33 cellular contexts compared by ENCODE assay signal in genomic region chr14:100780646-100781355, GRCh38. TPM values are rescaled to one million over a fixed set of nuclear protein-coding genes. Genes with fewer than 3 reads are reported as not detected.
DNase-seq lines count a peak whose midpoint lies in the region; ATAC-seq and TF ChIP-seq lines count a peak whose summit lies in the region.
"Had no signal": no experiment of that assay in that cellular context is flagged by ENCODE, and none has a peak within 500 bp of the region (broad histone marks: within the 10 kb centered on the region; RNA-seq: fewer than 3 reads in every experiment).

No MANE protein-coding gene starts in this region.

- H3K4me3 ChIP-seq in right atrium auricular region, result no peak overlapping the region
- H3K4me3 ChIP-seq in endodermal cell (ENCODE audit: low read length), result no peak overlapping the region
- no peak overlapping the region for H3K4me3 ChIP-seq in neuronal stem cell (ENCODE audit: low read length in 2 of 2)
- H3K4me3 ChIP-seq in upper lobe of right lung, result no peak overlapping the region
- H3K4me3 ChIP-seq: breast epithelium, psoas muscle, suprapubic skin had no signal

- H4K8ac ChIP-seq in neuronal stem cell (ENCODE audit: low read depth, low read length), result no peak overlapping the region

- no peak overlapping the region for H3K27ac ChIP-seq in right atrium auricular region
- H3K27ac ChIP-seq in endodermal cell (ENCODE audit: low read depth, low read length), result no peak overlapping the region
- no peak overlapping the region for H3K27ac ChIP-seq in neuronal stem cell (replicated peaks; ENCODE audit: low read length)
- no peak overlapping the region for H3K27ac ChIP-seq in upper lobe of right lung
- H3K27ac ChIP-seq: breast epithelium, psoas muscle, suprapubic skin had no signal

- no peak overlapping the region for H3K23ac ChIP-seq in neuronal stem cell (ENCODE audit: low read depth, low read length, poor library complexity)

- H3K9ac ChIP-seq in endodermal cell (ENCODE audit: extremely low read depth, low read length, poor library complexity, severe bottlenecking) (no peak overlapping the region), neuronal stem cell (ENCODE audit: low read depth, low read length, poor library complexity) (no peak overlapping the region)

- no peak overlapping the region for H2BK12ac ChIP-seq in neuronal stem cell (ENCODE audit: low read length)

- no peaks in the 10 kb centered on the region for H3K79me1 ChIP-seq in neuronal stem cell (ENCODE audit: low read depth, low read length)

- no peak overlapping the region for H3K4me3 Mint-ChIP-seq in endodermal cell
- H3K4me3 Mint-ChIP-seq: activated B cell treated with CpG ODN at 0.5 μM for 24 hours; activated naive CD4-positive, alpha-beta T cell treated with anti-CD3 and anti-CD28 coated beads, Interleukin-2, amount 50 U/mL, for 24 hours; CD4-positive, CD25-positive, alpha-beta regulatory T cell; immature natural killer cell; T-helper 1 cell treated with Interleukin-12 subunit alpha and Interleukin-12 subunit beta and Interleukin-4 antibody, amounts not matched to agents 30 μg/mL and 1 μg/mL, for 36 hours had no signal

- H4K91ac ChIP-seq in neuronal stem cell (ENCODE audit: low read depth, low read length, poor library complexity), result no peak overlapping the region

- no peaks in the 10 kb centered on the region for H3K27me3 ChIP-seq in right atrium auricular region
- no peaks in the 10 kb centered on the region for H3K27me3 ChIP-seq in endodermal cell (ENCODE audit: control insufficient read depth, insufficient read depth, low read length, poor library complexity, severe bottlenecking)
- H3K27me3 ChIP-seq in neuronal stem cell (ENCODE audit: control insufficient read depth in 3 of 3, insufficient read depth in 3 of 3, low read depth in 1 of 3, low read length in 3 of 3), result no peaks in the 10 kb centered on the region
- H3K27me3 ChIP-seq in upper lobe of right lung, result no peaks in the 10 kb centered on the region

- peaks cover 4% of the 10 kb centered on the region for H3K27me3 Mint-ChIP-seq in endodermal cell (ENCODE audit: insufficient read depth)
- H3K27me3 Mint-ChIP-seq: activated B cell treated with CpG ODN at 0.5 μM for 24 hours; CD4-positive, CD25-positive, alpha-beta regulatory T cell had no signal

- no peaks in the 10 kb centered on the region for H3K36me3 Mint-ChIP-seq in endodermal cell (ENCODE audit: low read depth)
- H3K36me3 Mint-ChIP-seq: activated naive CD4-positive, alpha-beta T cell treated with anti-CD3 and anti-CD28 coated beads, Interleukin-2, amount 50 U/mL, for 24 hours; CD4-positive, CD25-positive, alpha-beta regulatory T cell; immature natural killer cell had no signal

- TF ChIP-seq CTCF in right atrium auricular region (IDR thresholded peaks at IDR 0.05) (no peak), endodermal cell (conservative IDR thresholded peaks at IDR 0.05) (no peak), upper lobe of right lung (IDR thresholded peaks at IDR 0.05) (no peak)

- H2AK5ac ChIP-seq in neuronal stem cell (ENCODE audit: low read depth, low read length), result peak overlapping the region; percentile 31

- H3K18ac ChIP-seq in neuronal stem cell (ENCODE audit: low read length), result peak overlapping the region; percentile 73

- H2BK15ac ChIP-seq in neuronal stem cell (ENCODE audit: low read length), result peak overlapping the region; percentile 93

- peaks cover 11% of the 10 kb centered on the region for H3K4me1 Mint-ChIP-seq in endodermal cell
- H3K4me1 Mint-ChIP-seq: activated B cell treated with CpG ODN at 0.5 μM for 24 hours; activated naive CD4-positive, alpha-beta T cell treated with anti-CD3 and anti-CD28 coated beads, Interleukin-2, amount 50 U/mL, for 24 hours; CD4-positive, CD25-positive, alpha-beta regulatory T cell; immature natural killer cell had no signal

- ATAC-seq in upper lobe of right lung, result no peak
- ATAC-seq: left colon, PC-3, psoas muscle, Right ventricle myocardium inferior, SK-N-SH treated with all-trans-retinoic acid at 6 μM for 48 hours had no signal

- H3K9me3 ChIP-seq in right atrium auricular region (no peaks in the 10 kb centered on the region), endodermal cell (ENCODE audit: control insufficient read depth, low read length) (no peaks in the 10 kb centered on the region), neuronal stem cell (replicated peaks in 1 of 2; ENCODE audit: control insufficient read depth in 2 of 2, insufficient read depth in 1 of 2, low read depth in 1 of 2, low read length in 2 of 2) (no peaks in the 10 kb centered on the region), upper lobe of right lung (no peaks in the 10 kb centered on the region)
- H3K9me3 ChIP-seq: breast epithelium, psoas muscle, suprapubic skin had no signal

- no peak overlapping the region for H2AFZ ChIP-seq in neuronal stem cell (ENCODE audit: low read length)

- H2BK120ac ChIP-seq in neuronal stem cell (ENCODE audit: low read depth, low read length), result peak overlapping the region; percentile 7

- H3K4me1 ChIP-seq in right atrium auricular region, result no peaks in the 10 kb centered on the region
- H3K4me1 ChIP-seq in endodermal cell (ENCODE audit: control insufficient read depth, insufficient read depth, low read length), result no peaks in the 10 kb centered on the region
- H3K4me1 ChIP-seq in neuronal stem cell (ENCODE audit: control insufficient read depth in 2 of 2, insufficient read depth in 1 of 2, low read depth in 1 of 2, low read length in 2 of 2), result peaks cover 5 to 26% of the 10 kb centered on the region in 2 donors
- no peaks in the 10 kb centered on the region for H3K4me1 ChIP-seq in upper lobe of right lung
- H3K4me1 ChIP-seq: breast epithelium, suprapubic skin had no signal

- no peak overlapping the region for H3K14ac ChIP-seq in neuronal stem cell (ENCODE audit: low read length)

- peak overlapping the region; percentile 31 for H2BK5ac ChIP-seq in neuronal stem cell (ENCODE audit: low read length)

- no peaks in the 10 kb centered on the region for H3K9me3 Mint-ChIP-seq in endodermal cell
- H3K9me3 Mint-ChIP-seq: activated B cell treated with CpG ODN at 0.5 μM for 24 hours; activated naive CD4-positive, alpha-beta T cell treated with anti-CD3 and anti-CD28 coated beads, Interleukin-2, amount 50 U/mL, for 24 hours; immature natural killer cell; T-helper 1 cell treated with Interleukin-12 subunit alpha and Interleukin-12 subunit beta and Interleukin-4 antibody, amounts not matched to agents 30 μg/mL and 1 μg/mL, for 36 hours had no signal

- intact Hi-C loops in cardiac septum (cut with DNase I), result no loop called here
- intact Hi-C loops in upper lobe of right lung (cut with DNase I), result no loop called here

- H3K4me2 ChIP-seq in neuronal stem cell (ENCODE audit: insufficient read depth, low read length, poor library complexity, severe bottlenecking), result no peak overlapping the region

- H3K27ac Mint-ChIP-seq in endodermal cell, result peak overlapping the region; percentile 74
- H3K27ac Mint-ChIP-seq: activated B cell treated with CpG ODN at 0.5 μM for 24 hours; activated naive CD4-positive, alpha-beta T cell treated with anti-CD3 and anti-CD28 coated beads, Interleukin-2, amount 50 U/mL, for 24 hours; CD4-positive, CD25-positive, alpha-beta regulatory T cell; immature natural killer cell; T-helper 1 cell treated with Interleukin-12 subunit alpha and Interleukin-12 subunit beta and Interleukin-4 antibody, amounts not matched to agents 30 μg/mL and 1 μg/mL, for 36 hours had no signal

- 90 to 94% methylated on average over 6 to 10 of the region's 12 CpGs for WGBS in endodermal cell (ENCODE audit: insufficient coverage in 1 of 2, insufficient read length in 1 of 2), 2 experiments
- no CpG with 5 or more reads among the region's 12 CpGs for WGBS in neuronal stem cell (ENCODE audit: extremely low coverage in 2 of 2, insufficient read length in 2 of 2, insufficient replicate concordance in 1 of 2), 2 donors

- H3K36me3 ChIP-seq in right atrium auricular region, result no peaks in the 10 kb centered on the region
- no peaks in the 10 kb centered on the region for H3K36me3 ChIP-seq in endodermal cell (ENCODE audit: control insufficient read depth, insufficient read depth, low read length)
- no peaks in the 10 kb centered on the region for H3K36me3 ChIP-seq in neuronal stem cell (replicated peaks in 1 of 2; ENCODE audit: control insufficient read depth in 2 of 2, insufficient read depth in 2 of 2, low read length in 2 of 2)
- no peaks in the 10 kb centered on the region for H3K36me3 ChIP-seq in upper lobe of right lung
- H3K36me3 ChIP-seq: breast epithelium, suprapubic skin had no signal

- no peak overlapping the region for H3K4ac ChIP-seq in neuronal stem cell (ENCODE audit: low read length)

- DNase-seq in cardiac septum (ENCODE audit: low spot score), result peak; percentile 70
- no peak for DNase-seq in right atrium auricular region (ENCODE audit: low spot score)
- DNase-seq in endodermal cell, result no peak
- no peak for DNase-seq in neuronal stem cell (ENCODE audit: low spot score)
- DNase-seq in upper lobe of right lung, result peak; percentile 33
- DNase-seq in midbrain (lab: John Stamatoyannopoulos, UW), result no peak
- no peak for DNase-seq in DMS153 (lab: John Stamatoyannopoulos, UW)
- DNase-seq in amygdala (lab: John Stamatoyannopoulos, UW), result no peak
- DNase-seq: activated B cell treated with CpG ODN at 0.5 μM for 24 hours; anterior cingulate cortex; CD4-positive, CD25-positive, alpha-beta regulatory T cell; effector CD4-positive, alpha-beta T cell; HCEC 1CT; hypothalamus; immature natural killer cell; Kasumi-1; mesenchymal stem cell; NCI-H1417; NCI-H2029; NCI-H2227 treated with DMSO at 0.1 percent for 48 hours; NCI-H526; NK-92 treated with Interleukin-12 subunit alpha and Interleukin-12 subunit beta, amount 100 ng/mL, for 24 hours; PC-3; stimulated activated naive CD4-positive, alpha-beta T cell had no signal

RNA-seq across cellular contexts. Expression of gene MEG3, which starts 45.1 kb away (rescaled TPM):
- total RNA-seq in cardiac septum, result 25.4 TPM
- 1 to 10 TPM; 6.5 to 9.5 TPM for total RNA-seq in right atrium auricular region
- 10 to 100 TPM in 1 of 2 donors, 1 to 10 TPM in 1; 5.3 to 15.3 TPM for total RNA-seq in endodermal cell
- polyA plus RNA-seq in endodermal cell (2013, experiment 1 of 2), result 5.6 TPM
- 2.9 TPM for polyA plus RNA-seq in endodermal cell (2013, experiment 2 of 2)
- 61.0 TPM for polyA plus RNA-seq in neuronal stem cell (2013, experiment 1 of 2)
- 58.1 TPM for polyA plus RNA-seq in neuronal stem cell (2013, experiment 2 of 2)
- 15.6 TPM for total RNA-seq in upper lobe of right lung
- total RNA-seq: activated B cell treated with CpG ODN at 0.5 μM for 24 hours, PC-3 had no signal
- polyA plus RNA-seq: CD4-positive, CD25-positive, alpha-beta regulatory T cell; immature natural killer cell had no signal

RNA-seq across cellular contexts. Expression of gene DLK1, which starts 54.1 kb away (rescaled TPM):
- total RNA-seq in cardiac septum (1.2 TPM), right atrium auricular region (not detected), endodermal cell (100 to 1,000 TPM in 1 of 2 donors, 10 to 100 TPM in 1; 78.3 to 117 TPM), upper lobe of right lung (not detected)
- 99.8 TPM for polyA plus RNA-seq in endodermal cell (2013, experiment 1 of 2)
- polyA plus RNA-seq in endodermal cell (2013, experiment 2 of 2), result 92.1 TPM
- polyA plus RNA-seq in neuronal stem cell (2013, experiment 1 of 2), result 6,496 TPM
- 6,408 TPM for polyA plus RNA-seq in neuronal stem cell (2013, experiment 2 of 2)
- total RNA-seq: activated B cell treated with CpG ODN at 0.5 μM for 24 hours; CD4-positive, CD25-positive, alpha-beta regulatory T cell; left colon; myocyte; PC-3; suprapubic skin had no signal
- polyA plus RNA-seq: CD4-positive, CD25-positive, alpha-beta regulatory T cell; immature natural killer cell had no signal

Comparison
In these comparisons a context has a peak if more than half of its experiments do, and no peak if none do; other contexts are left out.
1. DNase-seq: peak in cardiac septum (single experiment) and upper lobe of right lung (single experiment); none in right atrium auricular region (single experiment), endodermal cell (single experiment), neuronal stem cell (single experiment), midbrain (single experiment), DMS153 (single experiment) and amygdala (0 of 56).
2. RNA of gene DLK1, which starts 54.1 kb away (total RNA-seq): 78.3 to 117 TPM in endodermal cell; 1.2 TPM in cardiac septum (single experiment), not detected in right atrium auricular region and not detected in upper lobe of right lung (single experiment); every median in the first group is over 10 times any median in the second.